8 cellular contexts compared by ENCODE assay signal in genomic region chr1:10693152-10693496, GRCh38.
DNase-seq lines count a peak whose midpoint lies in the region; ATAC-seq and TF ChIP-seq lines count a peak whose summit lies in the region.

No MANE protein-coding gene starts in this region.

- H3K4ac ChIP-seq in mesenchymal stem cell (ENCODE audit: low read depth in 1 of 2, low read length in 2 of 2) = no peak overlapping the region

- H3K27ac ChIP-seq in gastroesophageal sphincter = peak overlapping the region; percentile 5 to 95 (median 80)
- H3K27ac ChIP-seq in sigmoid colon = peak overlapping the region; percentile 89 to 98 (median 96)
- H3K27ac ChIP-seq in mesenchymal stem cell (ENCODE audit: low read length, poor library complexity, severe bottlenecking) = no peak overlapping the region

- no peaks in the 10 kb centered on the region for H3K27me3 ChIP-seq in gastroesophageal sphincter
- H3K27me3 ChIP-seq in sigmoid colon = no peaks in the 10 kb centered on the region
- H3K27me3 ChIP-seq in mesenchymal stem cell (ENCODE audit: control insufficient read depth in 1 of 2, insufficient read depth in 1 of 2, low read length in 2 of 2) = peaks cover 13 to 38% of the 10 kb centered on the region in 2 experiments

- TF ChIP-seq EP300 in gastroesophageal sphincter (IDR thresholded peaks at IDR 0.05) = no peak
- no peak for TF ChIP-seq EP300 in sigmoid colon (IDR thresholded peaks at IDR 0.05)

- 23 to 40% methylated on average over 5 of the region's 6 CpGs for WGBS in gastroesophageal sphincter (ENCODE audit: low coverage in 1 of 2), 2 donors
- 35 to 64% methylated on average over 6 of the region's 6 CpGs for WGBS in sigmoid colon, 2 donors
- 79% methylated on average over 6 of the region's 6 CpGs for WGBS in mesenchymal stem cell

- TF ChIP-seq POLR2A in gastroesophageal sphincter (IDR thresholded peaks at IDR 0.05) (no peak), sigmoid colon (IDR thresholded peaks at IDR 0.05) (no peak)

- H3K79me1 ChIP-seq in mesenchymal stem cell (replicated peaks; ENCODE audit: low read length, poor library complexity, severe bottlenecking) = no peaks in the 10 kb centered on the region

- no peak overlapping the region for H3K9ac ChIP-seq in mesenchymal stem cell (ENCODE audit: low read length)

- CTCF ChIA-PET in T-cell (lab: Charles Lee) = interaction anchor here in 1 of 2 donors (1.3 kb wide), 1 partner anchor 249 kb away, joined by 7 read pairs; no protein-coding TSS in a partner anchor

- H3K14ac ChIP-seq in mesenchymal stem cell (ENCODE audit: low read length in 2 of 2) = no peak overlapping the region

- DNase-seq in T-cell (no peak), sigmoid colon (no peak), mesenchymal stem cell (no peak), SW480 (ENCODE audit: low spot score) (no peak)

- POLR2A ChIA-PET in T-cell (lab: Charles Lee) = no interaction called here

- peaks cover 3% of the 10 kb centered on the region for H3K36me3 Mint-ChIP-seq in T-cell

- H3K4me2 ChIP-seq in mesenchymal stem cell (ENCODE audit: low read length, poor library complexity, severe bottlenecking) = no peak overlapping the region

- no peaks in the 10 kb centered on the region for H3K9me3 Mint-ChIP-seq in T-cell

- H3K36me3 ChIP-seq in gastroesophageal sphincter = no peaks in the 10 kb centered on the region
- H3K36me3 ChIP-seq in sigmoid colon = no peaks in the 10 kb centered on the region
- no peaks in the 10 kb centered on the region for H3K36me3 ChIP-seq in mesenchymal stem cell (ENCODE audit: control insufficient read depth in 1 of 2, insufficient read depth in 2 of 2, low read depth in 1 of 2, low read length in 2 of 2)

- intact Hi-C loops in sigmoid colon (cut with DNase I) = loop anchor here (10.0 kb wide), 1 partner anchor 172 kb away; no protein-coding TSS in a partner anchor

- TF ChIP-seq CTCF in GM12875 (IDR thresholded peaks at IDR 0.05; ENCODE audit: borderline replicate concordance, insufficient read depth, low read depth, low read length) (no peak), gastroesophageal sphincter (IDR thresholded peaks at IDR 0.05) (no peak), sigmoid colon (IDR thresholded peaks at IDR 0.05) (no peak)

- peak overlapping the region; percentile 80 to 94 for H3K27ac Mint-ChIP-seq in T-cell

- H2BK120ac ChIP-seq in mesenchymal stem cell (ENCODE audit: low read depth, low read length) = no peak overlapping the region

- H2AK5ac ChIP-seq in mesenchymal stem cell (ENCODE audit: low read length, severe bottlenecking) = no peak overlapping the region

- no peak overlapping the region for H2BK5ac ChIP-seq in mesenchymal stem cell (ENCODE audit: low read depth, low read length, poor library complexity, severe bottlenecking)

- no peak overlapping the region for H4K8ac ChIP-seq in mesenchymal stem cell (ENCODE audit: low read length)

- H3K9me3 ChIP-seq in gastroesophageal sphincter = no peaks in the 10 kb centered on the region
- no peaks in the 10 kb centered on the region for H3K9me3 ChIP-seq in sigmoid colon
- H3K9me3 ChIP-seq in mesenchymal stem cell (ENCODE audit: control insufficient read depth, low read length) = no peaks in the 10 kb centered on the region

- H3K4me3 Mint-ChIP-seq in T-cell = peak overlapping the region; percentile 69 to 89 (median 87)

- H2BK12ac ChIP-seq in mesenchymal stem cell (ENCODE audit: low read length in 2 of 2) = no peak overlapping the region

- H3K4me1 ChIP-seq in gastroesophageal sphincter = peaks cover 5 to 67% (median 35%) of the 10 kb centered on the region in 3 donors
- peaks cover 0 to 75% (median 74%) of the 10 kb centered on the region in 4 donors for H3K4me1 ChIP-seq in sigmoid colon
- peaks cover 16% of the 10 kb centered on the region for H3K4me1 ChIP-seq in mesenchymal stem cell (ENCODE audit: control insufficient read depth, insufficient read depth, low read depth, low read length)

- H3K27me3 Mint-ChIP-seq in T-cell = no peaks in the 10 kb centered on the region

- H3K4me1 Mint-ChIP-seq in T-cell = peaks cover 16 to 18% (median 16%) of the 10 kb centered on the region in 3 donors

- no peak overlapping the region for H4K91ac ChIP-seq in mesenchymal stem cell (ENCODE audit: low read length)

- no peak overlapping the region for H3K18ac ChIP-seq in mesenchymal stem cell (ENCODE audit: low read depth in 1 of 2, low read length in 2 of 2)

- H3K4me3 ChIP-seq in GM12875 (ENCODE audit: low read depth, low read length) (peak overlapping the region; percentile 66), gastroesophageal sphincter (peak overlapping the region; percentile 83 to 86), sigmoid colon (peak overlapping the region; percentile 58 to 89 (median 88)), mesenchymal stem cell (ENCODE audit: insufficient read depth in 1 of 2, low read depth in 1 of 2, low read length in 2 of 2) (peak overlapping the region in 1 of 2 experiments; percentile 69)

- H2BK15ac ChIP-seq in mesenchymal stem cell (ENCODE audit: low read depth, poor library complexity, severe bottlenecking) = no peak overlapping the region

- no peak overlapping the region for H2AFZ ChIP-seq in mesenchymal stem cell (ENCODE audit: low read depth, low read length)

- ATAC-seq in T-cell (replicated peaks in 1 of 4) (no peak), gastroesophageal sphincter (no peak), HG03097 (IDR thresholded peaks at IDR 0.05; ENCODE audit: low FRiP score, unreplicated experiment) (no peak), GM19035 (IDR thresholded peaks at IDR 0.05; ENCODE audit: unreplicated experiment) (no peak)

- H3K23ac ChIP-seq in mesenchymal stem cell (ENCODE audit: low read length in 2 of 2) = no peak overlapping the region
